ENCODE assay signal across 1 cellular context in genomic region chr11:88329563-88330250, GRCh38.
TF ChIP-seq lines count a peak whose summit lies in the region.

No MANE protein-coding gene starts in this region.

TF ChIP-seq in GM23338, 12 proteins besides CTCF, POLR2A, EP300 and RAD21 (continued from another document):
- no peak for TF ChIP-seq EZH2 (IDR thresholded peaks at IDR 0.05; ENCODE audit: low read depth, unreplicated experiment)
- TF ChIP-seq ZNF114 (CRISPR knock-in tag; IDR thresholded peaks at IDR 0.05) = no peak
- no peak for TF ChIP-seq EZH2phosphoT487 (IDR thresholded peaks at IDR 0.05; ENCODE audit: unreplicated experiment)
- TF ChIP-seq ZNF462 (CRISPR knock-in tag; IDR thresholded peaks at IDR 0.05) = no peak
- no peak for TF ChIP-seq ZNF331 (CRISPR knock-in tag; IDR thresholded peaks at IDR 0.05; ENCODE audit: low read depth)
- TF ChIP-seq STAT1 (IDR thresholded peaks at IDR 0.05; ENCODE audit: unreplicated experiment) = no peak
- no peak for TF ChIP-seq ETS1 (IDR thresholded peaks at IDR 0.05)
- no peak for TF ChIP-seq REST (IDR thresholded peaks at IDR 0.05; ENCODE audit: unreplicated experiment)
- TF ChIP-seq CREB1 (CRISPR knock-in tag; IDR thresholded peaks at IDR 0.05; ENCODE audit: low read depth) = no peak
TF ChIP-seq in GM23338: peak in this region for 0.
